Comparison of ENCODE assay signal across 13 cellular contexts in genomic region chr1:107748529-107748928, GRCh38.
DNase-seq lines count a peak whose midpoint lies in the region; ATAC-seq, FAIRE-seq and TF ChIP-seq lines count a peak whose summit lies in the region.
"Had no signal": no experiment of that assay in that cellular context is flagged by ENCODE, and none has a peak within 500 bp of the region (broad histone marks: within the 10 kb centered on the region; RNA-seq: fewer than 3 reads in every experiment).

No MANE protein-coding gene starts in this region.

- H3K9me3 ChIP-seq in small intestine (ENCODE audit: control insufficient read depth, low read depth), result no peaks in the 10 kb centered on the region
- H3K9me3 ChIP-seq: ascending aorta, HAP-1, neutrophil, SJSA1 had no signal

- no peak overlapping the region for H3K4me3 ChIP-seq in small intestine (ENCODE audit: low read depth in 1 of 2, low read length in 2 of 2)
- H3K4me3 ChIP-seq: ascending aorta, HAP-1, SJSA1 had no signal

- H3K27ac ChIP-seq in small intestine (ENCODE audit: low read depth in 1 of 2, low read length in 1 of 2), result no peak overlapping the region
- H3K27ac ChIP-seq: ascending aorta, neutrophil, SJSA1 had no signal

- H3K36me3 ChIP-seq in small intestine (ENCODE audit: control insufficient read depth in 2 of 2, insufficient read depth in 2 of 2, low read length in 2 of 2), result no peaks in the 10 kb centered on the region
- H3K36me3 ChIP-seq: ascending aorta, HAP-1, SJSA1 had no signal

- H3K27me3 ChIP-seq in small intestine (ENCODE audit: control insufficient read depth in 2 of 2, insufficient read depth in 2 of 2, low read length in 2 of 2), result no peaks in the 10 kb centered on the region
- H3K27me3 ChIP-seq: ascending aorta, neutrophil had no signal

- DNase-seq in NCI-H510A treated with DMSO at 0.1 percent for 48 hours (lab: John Stamatoyannopoulos, UW), result peak; percentile 45
- DNase-seq in NCI-H510A (lab: John Stamatoyannopoulos, UW), result no peak
- DNase-seq in NCI-H82 (lab: John Stamatoyannopoulos, UW), result peak; percentile 48
- peak; percentile 22 for DNase-seq in small intestine
- no peak for DNase-seq in H54 (ENCODE audit: insufficient read length, low spot score)
- DNase-seq in activated T-cell treated with anti-CD3 and anti-CD28 coated beads, Interleukin-2, amount 50 U/mL, for 1 hour, result no peak
- no peak for DNase-seq in GDM1 (lab: John Stamatoyannopoulos, UW)
- DNase-seq: CD8-positive, alpha-beta T cell had no signal

- H3K4me1 ChIP-seq in small intestine (ENCODE audit: control insufficient read depth in 2 of 2, insufficient read depth in 1 of 2, low read depth in 1 of 2, low read length in 1 of 2), result no peaks in the 10 kb centered on the region
- H3K4me1 ChIP-seq: ascending aorta, HAP-1, SJSA1 had no signal

- no peak for FAIRE-seq in small intestine (lab: Jason Lieb, UNC)
- no peak for FAIRE-seq in H54 (lab: Jason Lieb, UNC)

- no peak for TF ChIP-seq POLR2A in H54 (IDR thresholded peaks at IDR 0.05; ENCODE audit: low read depth, low read length)

- peak; percentile 55 for ATAC-seq in esophagus mucosa
- ATAC-seq: CD8-positive, alpha-beta T cell had no signal

- 9 to 50% (median 33%) methylated on average over 2 of the region's 2 CpGs for WGBS in small intestine, 3 donors

Comparison
In these comparisons a context has a peak if more than half of its experiments do, and no peak if none do; other contexts are left out.
1. DNase-seq: peak in NCI-H510A treated with DMSO at 0.1 percent for 48 hours (single experiment), NCI-H82 (single experiment) and small intestine (single experiment); none in NCI-H510A (single experiment), H54 (single experiment), activated T-cell treated with anti-CD3 and anti-CD28 coated beads, Interleukin-2, amount 50 U/mL, for 1 hour (single experiment) and GDM1 (single experiment).